In genomic region chr9:120742951-120743416, GRCh38 we compare ENCODE assay signal across 9 cellular contexts. TPM values are rescaled to one million over a fixed set of nuclear protein-coding genes. Genes with fewer than 3 reads are reported as not detected.
DNase-seq lines count a peak whose midpoint lies in the region; ATAC-seq, FAIRE-seq and TF ChIP-seq lines count a peak whose summit lies in the region.
"Had no signal": no experiment of that assay in that cellular context is flagged by ENCODE, and none has a peak within 500 bp of the region (broad histone marks: within the 10 kb centered on the region; RNA-seq: fewer than 3 reads in every experiment).

No MANE protein-coding gene starts in this region.

- H3K4me1 Mint-ChIP-seq in osteocyte (ENCODE audit: unreplicated experiment) = no peaks in the 10 kb centered on the region
- no peaks in the 10 kb centered on the region for H3K4me1 Mint-ChIP-seq in activated T-helper 2 cell treated with anti-CD3 and anti-CD28 coated beads, Interferon-gamma antibody, Interleukin-2, Interleukin-4, amounts not matched to agents 10 μg/mL and 5 μg/mL and 100 μg/mL, durations not matched to agents 14 hours and 24 hours and 36 hours (ENCODE audit: low read depth)

- peaks cover 18% of the 10 kb centered on the region for H3K4me1 ChIP-seq in endothelial cell of umbilical vein (ENCODE audit: control insufficient read depth, extremely low read depth, insufficient read depth, low read length)
- H3K4me1 ChIP-seq: BLaER1 had no signal

- no TSS peak for BruUV-seq in endothelial cell of umbilical vein (replicated peaks; lab: Mats Ljungman, UMichigan)

- DNase-seq in NCI-H1092 treated with DMSO at 0.1 percent for 48 hours (lab: John Stamatoyannopoulos, UW) = peak; percentile 19
- DNase-seq in NCI-H1092 (lab: John Stamatoyannopoulos, UW) = no peak
- DNase-seq in H54 (ENCODE audit: insufficient read length, low spot score) = peak; percentile 81
- DNase-seq in OCI-M1 (lab: John Stamatoyannopoulos, UW) = peak; percentile 59
- DNase-seq in endothelial cell of umbilical vein (ENCODE audit: low read depth, low spot score) = peak; percentile 26
- DNase-seq in osteocyte (ENCODE audit: extremely low spot score, unreplicated experiment) = no peak
- no peak for DNase-seq in activated T-helper 2 cell treated with anti-CD3 and anti-CD28 coated beads, Interferon-gamma antibody, Interleukin-2, Interleukin-4, amounts not matched to agents 10 μg/mL and 5 μg/mL and 100 μg/mL, durations not matched to agents 14 hours and 24 hours and 36 hours (ENCODE audit: low spot score)

- TF ChIP-seq CTCF in endothelial cell of umbilical vein (IDR thresholded peaks at IDR 0.05; ENCODE audit: extremely low read depth in 1 of 2, insufficient read depth in 1 of 2, low read depth in 1 of 2, low read length in 2 of 2) (peak; percentile 52 to 55), osteocyte (IDR thresholded peaks at IDR 0.05) (peak; percentile 56)

- H3K9me1 ChIP-seq in endothelial cell of umbilical vein (replicated peaks; ENCODE audit: control insufficient read depth, extremely low read depth, insufficient read depth, low read length) = no peaks in the 10 kb centered on the region

- H3K36me3 Mint-ChIP-seq in osteocyte (ENCODE audit: unreplicated experiment) = no peaks in the 10 kb centered on the region
- no peaks in the 10 kb centered on the region for H3K36me3 Mint-ChIP-seq in activated T-helper 2 cell treated with anti-CD3 and anti-CD28 coated beads, Interferon-gamma antibody, Interleukin-2, Interleukin-4, amounts not matched to agents 10 μg/mL and 5 μg/mL and 100 μg/mL, durations not matched to agents 14 hours and 24 hours and 36 hours (ENCODE audit: low read depth)

- TF ChIP-seq POLR2A in H54 (IDR thresholded peaks at IDR 0.05; ENCODE audit: low read depth, low read length) = no peak
- no peak for TF ChIP-seq POLR2A in endothelial cell of umbilical vein (IDR thresholded peaks at IDR 0.05; ENCODE audit: low read depth, low read length)

- H3K27me3 ChIP-seq in endothelial cell of umbilical vein (ENCODE audit: control insufficient read depth in 2 of 2, insufficient read depth in 2 of 2, low read length in 2 of 2) = no peaks in the 10 kb centered on the region
- H3K27me3 ChIP-seq: BLaER1 had no signal

- no peaks in the 10 kb centered on the region for H4K20me1 ChIP-seq in endothelial cell of umbilical vein (replicated peaks; ENCODE audit: control insufficient read depth, extremely low read depth, insufficient read depth, low read length)
- H4K20me1 ChIP-seq: BLaER1 had no signal

- POLR2A ChIA-PET in endothelial cell of umbilical vein (lab: Charles Lee) = no interaction called here

- no peak overlapping the region for H3K4me3 ChIP-seq in endothelial cell of umbilical vein (replicated peaks in 1 of 3; ENCODE audit: insufficient read depth in 1 of 3, low read depth in 1 of 3, low read length in 3 of 3)
- H3K4me3 ChIP-seq: BLaER1 had no signal

- H3K27ac ChIP-seq in endothelial cell of umbilical vein (ENCODE audit: insufficient read depth, low read depth, low read length) = no peak overlapping the region
- H3K27ac ChIP-seq: BLaER1 had no signal

- no peaks in the 10 kb centered on the region for H3K9me3 Mint-ChIP-seq in osteocyte (ENCODE audit: unreplicated experiment)
- H3K9me3 Mint-ChIP-seq in activated T-helper 2 cell treated with anti-CD3 and anti-CD28 coated beads, Interferon-gamma antibody, Interleukin-2, Interleukin-4, amounts not matched to agents 10 μg/mL and 5 μg/mL and 100 μg/mL, durations not matched to agents 14 hours and 24 hours and 36 hours = no peaks in the 10 kb centered on the region

- no peaks in the 10 kb centered on the region for H3K79me2 ChIP-seq in endothelial cell of umbilical vein (ENCODE audit: control insufficient read depth, insufficient read depth, low read length)

- no peak for ATAC-seq in GM18502 (IDR thresholded peaks at IDR 0.05; ENCODE audit: poor library complexity, unreplicated experiment)

- CTCF ChIA-PET in endothelial cell of umbilical vein (lab: Charles Lee) = interaction anchor here (1.0 to 1.1 kb wide), 2 partner anchors 12 to 13 kb away, joined by 3 read pairs; no protein-coding TSS in a partner anchor

- H3K4me3 Mint-ChIP-seq in osteocyte (ENCODE audit: unreplicated experiment) = no peak overlapping the region
- H3K4me3 Mint-ChIP-seq in activated T-helper 2 cell treated with anti-CD3 and anti-CD28 coated beads, Interferon-gamma antibody, Interleukin-2, Interleukin-4, amounts not matched to agents 10 μg/mL and 5 μg/mL and 100 μg/mL, durations not matched to agents 14 hours and 24 hours and 36 hours (ENCODE audit: low read depth) = no peak overlapping the region

- dilution Hi-C loops in endothelial cell of umbilical vein (cut with MboI; ENCODE audit: extremely low pct_ligation_motif_present, low sequenced_read_pairs) = no loop called here

- H3K27ac Mint-ChIP-seq in osteocyte (ENCODE audit: unreplicated experiment) = no peak overlapping the region
- no peak overlapping the region for H3K27ac Mint-ChIP-seq in activated T-helper 2 cell treated with anti-CD3 and anti-CD28 coated beads, Interferon-gamma antibody, Interleukin-2, Interleukin-4, amounts not matched to agents 10 μg/mL and 5 μg/mL and 100 μg/mL, durations not matched to agents 14 hours and 24 hours and 36 hours

- peak; percentile 86 for FAIRE-seq in H54 (lab: Jason Lieb, UNC)
- FAIRE-seq in endothelial cell of umbilical vein (lab: Jason Lieb, UNC) = peak; percentile 50

- H3K9ac ChIP-seq in endothelial cell of umbilical vein (replicated peaks; ENCODE audit: extremely low read depth, insufficient read depth, low read length) = no peak overlapping the region
- H3K9ac ChIP-seq: BLaER1 had no signal

- intact Hi-C loops in endothelial cell of umbilical vein (cut with micrococcal nuclease) = loop anchor here (1.0 to 10.0 kb wide), 3 partner anchors 121 to 652 kb away; no protein-coding TSS in a partner anchor
- intact Hi-C loops in activated T-helper 2 cell treated with anti-CD3 and anti-CD28 coated beads, Interferon-gamma antibody, Interleukin-2, Interleukin-4, amounts not matched to agents 10 μg/mL and 5 μg/mL and 100 μg/mL, durations not matched to agents 14 hours and 24 hours and 36 hours (cut with micrococcal nuclease) = loop anchor here (5.0 kb wide), 1 partner anchor 126 kb away; no protein-coding TSS in a partner anchor

- H3K36me3 ChIP-seq in endothelial cell of umbilical vein (ENCODE audit: control insufficient read depth in 2 of 2, extremely low read depth in 1 of 2, insufficient read depth in 2 of 2, low read length in 2 of 2) = no peaks in the 10 kb centered on the region

- H3K27me3 Mint-ChIP-seq in osteocyte (ENCODE audit: unreplicated experiment) = no peaks in the 10 kb centered on the region
- H3K27me3 Mint-ChIP-seq in activated T-helper 2 cell treated with anti-CD3 and anti-CD28 coated beads, Interferon-gamma antibody, Interleukin-2, Interleukin-4, amounts not matched to agents 10 μg/mL and 5 μg/mL and 100 μg/mL, durations not matched to agents 14 hours and 24 hours and 36 hours (ENCODE audit: low read depth) = no peaks in the 10 kb centered on the region

- H3K9me3 ChIP-seq in endothelial cell of umbilical vein (replicated peaks; ENCODE audit: control insufficient read depth, insufficient read depth, low read length) = no peaks in the 10 kb centered on the region

- no peak overlapping the region for H2AFZ ChIP-seq in endothelial cell of umbilical vein (ENCODE audit: low read depth, low read length)

- H3K4me2 ChIP-seq in endothelial cell of umbilical vein (ENCODE audit: insufficient read depth, low read length) = no peak overlapping the region
- H3K4me2 ChIP-seq: BLaER1 had no signal

TF ChIP-seq in endothelial cell of umbilical vein, 7 proteins besides CTCF, POLR2A, EP300 and RAD21 (continues in another document):
- no peak for TF ChIP-seq GATA2 (IDR thresholded peaks at IDR 0.05; ENCODE audit: insufficient read depth, insufficient read length, low read depth, low read length)
- TF ChIP-seq MYC (IDR thresholded peaks at IDR 0.05; ENCODE audit: low read depth, low read length) = no peak
- no peak for TF ChIP-seq FOS (IDR thresholded peaks at IDR 0.05; ENCODE audit: borderline replicate concordance, insufficient read depth, low read length)
- TF ChIP-seq MAX (IDR thresholded peaks at IDR 0.05; ENCODE audit: insufficient read depth, insufficient read length) = no peak
- no peak for TF ChIP-seq EZH2 (IDR thresholded peaks at IDR 0.05; ENCODE audit: borderline replicate concordance, low read depth, low read length, severe bottlenecking)
- TF ChIP-seq JUN (IDR thresholded peaks at IDR 0.05; ENCODE audit: borderline replicate concordance, insufficient read depth, insufficient read length, low read depth) = no peak

RNA-seq across cellular contexts. Expression of gene MEGF9, which starts 28.7 kb away (rescaled TPM):
- total RNA-seq in endothelial cell of umbilical vein = 11.1 and 13.0 TPM in 2 replicates
- polyA plus RNA-seq in endothelial cell of umbilical vein = 3.5 and 4.0 TPM in 2 replicates
- polyA plus RNA-seq in endothelial cell of umbilical vein (2011; cell fraction: cytosol; rRNA removed) = 4.6 and 5.1 TPM in 2 replicates
- polyA plus RNA-seq in endothelial cell of umbilical vein (2011; cell fraction: nucleus; rRNA removed) = 3.7 and 4.0 TPM in 2 replicates
- 13.6 and 13.8 TPM in 2 replicates for polyA plus RNA-seq in endothelial cell of umbilical vein (2012)
- 7.6 and 8.1 TPM in 2 replicates for polyA minus RNA-seq in endothelial cell of umbilical vein
- polyA minus RNA-seq in endothelial cell of umbilical vein (2011; cell fraction: cytosol; rRNA and poly(A)+ RNA removed) = 7.7 TPM
- polyA minus RNA-seq in endothelial cell of umbilical vein (2011; cell fraction: nucleus; rRNA and poly(A)+ RNA removed) = 3.8 and 5.0 TPM in 2 replicates
- total RNA-seq in osteocyte = 21.4 and 21.9 TPM in 2 replicates
- total RNA-seq in activated T-helper 2 cell treated with anti-CD3 and anti-CD28 coated beads, Interferon-gamma antibody, Interleukin-2, Interleukin-4, amounts not matched to agents 10 μg/mL and 5 μg/mL and 100 μg/mL, durations not matched to agents 14 hours and 24 hours and 36 hours = 5.0 TPM in 2 replicates

RNA-seq across cellular contexts. Expression of gene FBXW2, which starts 50.2 kb away (rescaled TPM):
- total RNA-seq in endothelial cell of umbilical vein = 70.2 and 72.3 TPM in 2 replicates
- polyA plus RNA-seq in endothelial cell of umbilical vein = 23.9 and 32.5 TPM in 2 replicates
- polyA plus RNA-seq in endothelial cell of umbilical vein (2011; cell fraction: cytosol; rRNA removed) = 33.5 and 34.1 TPM in 2 replicates
- polyA plus RNA-seq in endothelial cell of umbilical vein (2011; cell fraction: nucleus; rRNA removed) = 49.8 and 63.3 TPM in 2 replicates
- 35.9 and 53.8 TPM in 2 replicates for polyA plus RNA-seq in endothelial cell of umbilical vein (2012)
- polyA minus RNA-seq in endothelial cell of umbilical vein = 82.9 and 87.9 TPM in 2 replicates
- polyA minus RNA-seq in endothelial cell of umbilical vein (2011; cell fraction: cytosol; rRNA and poly(A)+ RNA removed) = 32.4 TPM
- 31.7 and 35.1 TPM in 2 replicates for polyA minus RNA-seq in endothelial cell of umbilical vein (2011; cell fraction: nucleus; rRNA and poly(A)+ RNA removed)
- total RNA-seq in osteocyte = 84.7 and 86.8 TPM in 2 replicates
- 79.7 and 80.2 TPM in 2 replicates for total RNA-seq in activated T-helper 2 cell treated with anti-CD3 and anti-CD28 coated beads, Interferon-gamma antibody, Interleukin-2, Interleukin-4, amounts not matched to agents 10 μg/mL and 5 μg/mL and 100 μg/mL, durations not matched to agents 14 hours and 24 hours and 36 hours

Comparison
In these comparisons a context has a peak if more than half of its experiments do, and no peak if none do; other contexts are left out.
1. DNase-seq: peak in NCI-H1092 treated with DMSO at 0.1 percent for 48 hours (single experiment), H54 (single experiment), OCI-M1 (single experiment) and endothelial cell of umbilical vein (single experiment); none in NCI-H1092 (single experiment), osteocyte (single experiment) and activated T-helper 2 cell treated with anti-CD3 and anti-CD28 coated beads, Interferon-gamma antibody, Interleukin-2, Interleukin-4, amounts not matched to agents 10 μg/mL and 5 μg/mL and 100 μg/mL, durations not matched to agents 14 hours and 24 hours and 36 hours (single experiment).